Comparison of ENCODE assay signal across 10 cellular contexts in genomic region chr16:55323637-55324490, GRCh38. TPM values are rescaled to one million over a fixed set of nuclear protein-coding genes. Genes with fewer than 3 reads are reported as not detected.
DNase-seq lines count a peak whose midpoint lies in the region; ATAC-seq, FAIRE-seq and TF ChIP-seq lines count a peak whose summit lies in the region.
"Had no signal": no experiment of that assay in that cellular context is flagged by ENCODE, and none has a peak within 500 bp of the region (broad histone marks: within the 10 kb centered on the region; RNA-seq: fewer than 3 reads in every experiment).

TSS of gene IRX6 (plus strand) at chr16:55324203. CDS start at chr16:55325092, 889 bp downstream.

- H3K27ac Mint-ChIP-seq in activated CD8-positive, alpha-beta T cell treated with anti-CD3 and anti-CD28 coated beads for 36 hours = no peak within 1 kb of the TSS
- H3K27ac Mint-ChIP-seq in activated CD8-positive, alpha-beta T cell treated with anti-CD3 and anti-CD28 coated beads, Interleukin-2, amount 10 ng/mL, durations not matched to agents 7 days and 5 days = no peak within 1 kb of the TSS

- H3K9me3 ChIP-seq in GM12878 (replicated peaks; ENCODE audit: control insufficient read depth, insufficient read depth, low read length) (no peaks in the 10 kb centered on the region), keratinocyte (ENCODE audit: control insufficient read depth, low read depth, low read length) (no peaks in the 10 kb centered on the region)

- RAD21 ChIA-PET in GM12878 (lab: Charles Lee; ENCODE audit: unreplicated experiment) = no interaction called here

- H3K79me2 ChIP-seq in GM12878 (ENCODE audit: control insufficient read depth, insufficient read depth, low read length) (no peaks in the 10 kb centered on the region), keratinocyte (ENCODE audit: control insufficient read depth, insufficient read depth, low read length) (no peaks in the 10 kb centered on the region)

- dilution Hi-C loops in keratinocyte (cut with MboI; ENCODE audit: extremely low pct_ligation_motif_present, low sequenced_read_pairs) = no loop called here

- no peaks in the 10 kb centered on the region for H3K4me1 Mint-ChIP-seq in activated CD8-positive, alpha-beta T cell treated with anti-CD3 and anti-CD28 coated beads for 36 hours (ENCODE audit: low read depth)
- H3K4me1 Mint-ChIP-seq in activated CD8-positive, alpha-beta T cell treated with anti-CD3 and anti-CD28 coated beads, Interleukin-2, amount 10 ng/mL, durations not matched to agents 7 days and 5 days (ENCODE audit: low read depth) = no peaks in the 10 kb centered on the region

- H3K4me1 ChIP-seq in GM12878 (ENCODE audit: control insufficient read depth, insufficient read depth, low read length) = no peaks in the 10 kb centered on the region
- H3K4me1 ChIP-seq in keratinocyte (ENCODE audit: control insufficient read depth, extremely low read depth, insufficient read depth, low read length) = no peaks in the 10 kb centered on the region

- TF ChIP-seq EP300 in GM12878 (IDR thresholded peaks at IDR 0.05; ENCODE audit: borderline replicate concordance in 1 of 2, control insufficient read depth in 1 of 2, low read depth in 2 of 2, low read length in 2 of 2) = no peak

- TF ChIP-seq RAD21 in GM12878 (IDR thresholded peaks at IDR 0.05; ENCODE audit: insufficient read depth, low read depth, low read length) = no peak

- H3K4me3 Mint-ChIP-seq in activated CD8-positive, alpha-beta T cell treated with anti-CD3 and anti-CD28 coated beads for 36 hours = no peak within 1 kb of the TSS
- H3K4me3 Mint-ChIP-seq in activated CD8-positive, alpha-beta T cell treated with anti-CD3 and anti-CD28 coated beads, Interleukin-2, amount 10 ng/mL, durations not matched to agents 7 days and 5 days = no peak within 1 kb of the TSS
- H3K4me3 Mint-ChIP-seq: CD4-positive, CD25-positive, alpha-beta regulatory T cell had no signal

- TF ChIP-seq POLR2A in GM12878 (IDR thresholded peaks at IDR 0.05; ENCODE audit: low read depth, low read length) = no peak

- peaks cover 35% of the 10 kb centered on the region for H3K27me3 Mint-ChIP-seq in activated CD8-positive, alpha-beta T cell treated with anti-CD3 and anti-CD28 coated beads for 36 hours
- peaks cover 30% of the 10 kb centered on the region for H3K27me3 Mint-ChIP-seq in activated CD8-positive, alpha-beta T cell treated with anti-CD3 and anti-CD28 coated beads, Interleukin-2, amount 10 ng/mL, durations not matched to agents 7 days and 5 days (ENCODE audit: low read depth)

- no peak for FAIRE-seq in GM12878 (lab: Jason Lieb, UNC)
- FAIRE-seq in keratinocyte (lab: Jason Lieb, UNC) = no peak

- H4K20me1 ChIP-seq in GM12878 (ENCODE audit: control insufficient read depth, insufficient read depth) (no peaks in the 10 kb centered on the region), keratinocyte (ENCODE audit: control insufficient read depth, extremely low read depth, insufficient read depth, low read length) (no peaks in the 10 kb centered on the region)

- no TSS peak for BruUV-seq in GM12878 (replicated peaks; lab: Mats Ljungman, UMichigan)

- in situ Hi-C loops in GM12878 (cut with MboI) = no loop called here

- H2AFZ ChIP-seq in GM12878 (ENCODE audit: control insufficient read depth, low read depth, low read length) = no peak within 1 kb of the TSS
- H2AFZ ChIP-seq in keratinocyte (ENCODE audit: control insufficient read depth, low read length) = no peak within 1 kb of the TSS

- H3K4me2 ChIP-seq in GM12878 (ENCODE audit: control insufficient read depth, insufficient read depth) = no peak within 1 kb of the TSS
- H3K4me2 ChIP-seq in keratinocyte (ENCODE audit: control insufficient read depth, extremely low read depth, insufficient read depth, low read depth, low read length) = peak within 1 kb of the TSS; percentile 22

- SMC1A ChIA-PET in GM12878 (lab: Charles Lee; ENCODE audit: uncharacterized antibody, unreplicated experiment) = no interaction called here

- H3K9ac ChIP-seq in GM12878 (ENCODE audit: control insufficient read depth, insufficient read depth, low read length) (no peak within 1 kb of the TSS), keratinocyte (ENCODE audit: control insufficient read depth, extremely low read depth, insufficient read depth, low read length) (no peak within 1 kb of the TSS)

- H3K9me3 Mint-ChIP-seq in activated CD8-positive, alpha-beta T cell treated with anti-CD3 and anti-CD28 coated beads for 36 hours = no peaks in the 10 kb centered on the region
- no peaks in the 10 kb centered on the region for H3K9me3 Mint-ChIP-seq in activated CD8-positive, alpha-beta T cell treated with anti-CD3 and anti-CD28 coated beads, Interleukin-2, amount 10 ng/mL, durations not matched to agents 7 days and 5 days (ENCODE audit: insufficient read depth)

- DNase-seq in activated CD8-positive, alpha-beta T cell treated with anti-CD3 and anti-CD28 coated beads for 36 hours = no peak
- DNase-seq in activated CD8-positive, alpha-beta T cell treated with anti-CD3 and anti-CD28 coated beads, Interleukin-2, amount 10 ng/mL, durations not matched to agents 7 days and 5 days = no peak
- no peak for DNase-seq in GM12878 (ENCODE audit: low read depth, low spot score)
- peak; percentile 9 for DNase-seq in keratinocyte (ENCODE audit: low read depth, low spot score)
- no peak for DNase-seq in NCI-H345 treated with DMSO at 0.1 percent for 48 hours (lab: John Stamatoyannopoulos, UW; ENCODE audit: unreplicated experiment)
- no peak for DNase-seq in SW480 (ENCODE audit: low spot score)
- DNase-seq in middle frontal gyrus (ENCODE audit: extremely low spot score, low spot score) = no peak
- DNase-seq in activated naive CD4-positive, alpha-beta T cell treated with Interleukin-2 at 50 U/mL for 16 hours = no peak
- DNase-seq: activated CD4-positive, alpha-beta T cell treated with anti-CD3 and anti-CD28 coated beads for 1 hour; CD4-positive, CD25-positive, alpha-beta regulatory T cell had no signal

- no peaks in the 10 kb centered on the region for H3K36me3 Mint-ChIP-seq in activated CD8-positive, alpha-beta T cell treated with anti-CD3 and anti-CD28 coated beads for 36 hours (ENCODE audit: low read depth)
- H3K36me3 Mint-ChIP-seq in activated CD8-positive, alpha-beta T cell treated with anti-CD3 and anti-CD28 coated beads, Interleukin-2, amount 10 ng/mL, durations not matched to agents 7 days and 5 days (ENCODE audit: low read depth) = no peaks in the 10 kb centered on the region
- H3K36me3 Mint-ChIP-seq: CD4-positive, CD25-positive, alpha-beta regulatory T cell had no signal

- no peaks in the 10 kb centered on the region for H3K27me3 ChIP-seq in GM12878 (replicated peaks in 1 of 2; ENCODE audit: control insufficient read depth in 2 of 2, insufficient read depth in 2 of 2, low read length in 1 of 2)
- H3K27me3 ChIP-seq in keratinocyte (ENCODE audit: control insufficient read depth, extremely low read depth, insufficient read depth, low read length) = peaks cover 34% of the 10 kb centered on the region

- H3K27ac ChIP-seq in GM12878 (ENCODE audit: control insufficient read depth, insufficient read depth) (no peak within 1 kb of the TSS), keratinocyte (ENCODE audit: control insufficient read depth, insufficient read depth, low read length) (no peak within 1 kb of the TSS)

- TF ChIP-seq CTCF in activated CD8-positive, alpha-beta T cell treated with anti-CD3 and anti-CD28 coated beads for 36 hours (IDR thresholded peaks at IDR 0.05) = peak; percentile 30
- 0 out of 6 replicates have a peak, but pooled peaks of 1 of the 3 experiments have one; percentile 17 for TF ChIP-seq CTCF in GM12878 (IDR thresholded peaks at IDR 0.05 in 2 of 3, conservative IDR thresholded peaks at IDR 0.05 in 1 of 3; ENCODE audit: control insufficient read depth in 2 of 3, extremely low read depth in 1 of 3, insufficient read depth in 1 of 3, low read depth in 3 of 3, low read length in 3 of 3)
- peak; percentile 37 to 71 (median 44) for TF ChIP-seq CTCF in keratinocyte (optimal IDR thresholded peaks at IDR 0.05 in 1 of 3, IDR thresholded peaks at IDR 0.05 in 1 of 3, conservative IDR thresholded peaks at IDR 0.05 in 1 of 3; ENCODE audit: extremely low read depth in 1 of 3, insufficient read depth in 2 of 3, low read length in 3 of 3)

- intact Hi-C loops in activated CD8-positive, alpha-beta T cell treated with anti-CD3 and anti-CD28 coated beads for 36 hours (cut with micrococcal nuclease) = no loop called here
- intact Hi-C loops in GM12878 (cut with micrococcal nuclease; ENCODE audit: unreplicated experiment) = no loop called here

- POLR2A ChIA-PET in activated CD8-positive, alpha-beta T cell treated with anti-CD3 and anti-CD28 coated beads for 36 hours (lab: Charles Lee) = no interaction called here
- POLR2A ChIA-PET in activated CD8-positive, alpha-beta T cell treated with anti-CD3 and anti-CD28 coated beads, Interleukin-2, amount 10 ng/mL, durations not matched to agents 7 days and 5 days (lab: Charles Lee) = no interaction called here
- POLR2A ChIA-PET in GM12878 (lab: Charles Lee) = no interaction called here

- no peak for ATAC-seq in activated CD8-positive, alpha-beta T cell treated with anti-CD3 and anti-CD28 coated beads for 36 hours
- no peak for ATAC-seq in activated CD8-positive, alpha-beta T cell treated with anti-CD3 and anti-CD28 coated beads, Interleukin-2, amount 10 ng/mL, durations not matched to agents 7 days and 5 days
- ATAC-seq in GM12878 = 0 out of 3 replicates have a peak, but pooled peaks have one; percentile 21

- H3K36me3 ChIP-seq in GM12878 (ENCODE audit: control insufficient read depth in 2 of 2, insufficient read depth in 2 of 2, low read length in 1 of 2) (no peaks in the 10 kb centered on the region), keratinocyte (ENCODE audit: control insufficient read depth in 2 of 2, extremely low read depth in 1 of 2, insufficient read depth in 2 of 2, low read length in 2 of 2) (no peaks in the 10 kb centered on the region)

- no peaks in the 10 kb centered on the region for H3K9me1 ChIP-seq in keratinocyte (ENCODE audit: control insufficient read depth, extremely low read depth, insufficient read depth, low read length)

- WGBS in GM12878 (ENCODE audit: insufficient coverage, insufficient replicate concordance, low lambda C conversion rate, missing lambda C conversion rate) = 31% methylated on average over 48 of the region's 63 CpGs

- CTCF ChIA-PET in activated CD8-positive, alpha-beta T cell treated with anti-CD3 and anti-CD28 coated beads for 36 hours (lab: Charles Lee) = no interaction called here
- CTCF ChIA-PET in activated CD8-positive, alpha-beta T cell treated with anti-CD3 and anti-CD28 coated beads, Interleukin-2, amount 10 ng/mL, durations not matched to agents 7 days and 5 days (lab: Charles Lee) = no interaction called here
- CTCF ChIA-PET in GM12878 (lab: Yijun Ruan, JAX) = interaction anchor here (0.6 kb wide), 1 partner anchor 145 kb away, joined by 3 read pairs; no protein-coding TSS in a partner anchor

- H3K4me3 ChIP-seq in GM12878 (no peak within 1 kb of the TSS), keratinocyte (ENCODE audit: control insufficient read depth in 2 of 3, extremely low read depth in 1 of 3, insufficient read depth in 2 of 3, low read depth in 1 of 3, low read length in 3 of 3) (no peak within 1 kb of the TSS)

RNA-seq across cellular contexts. Expression of gene IRX6, which starts in this region (rescaled TPM):
- not detected for total RNA-seq in activated CD8-positive, alpha-beta T cell treated with anti-CD3 and anti-CD28 coated beads for 36 hours
- not detected for total RNA-seq in activated CD8-positive, alpha-beta T cell treated with anti-CD3 and anti-CD28 coated beads, Interleukin-2, amount 10 ng/mL, durations not matched to agents 7 days and 5 days
- not detected in 2 replicates for total RNA-seq in GM12878 (2013; cell fraction: nucleolus; rRNA removed)
- total RNA-seq in GM12878 (2014; rRNA removed) (not detected in 2 replicates), GM12878 (2014; rRNA removed; fragmentation: Illumina TruSeq; extraction: Trizol) (not detected in 2 replicates), GM12878 (2021) (not detected in 2 replicates)
- not detected for polyA plus RNA-seq in GM12878 (2011; ENCODE audit: low read depth)
- polyA plus RNA-seq in GM12878 (2011; rRNA removed) (not detected in 2 replicates), GM12878 (2014; fragmentation: Illumina TruSeq; extraction: Trizol) (not detected in 2 replicates), GM12878 (2014; fragmentation: Nextera tagmentation; extraction: Ambion mirVana) (not detected), GM12878 (2014; rRNA removed) (not detected in 2 replicates), GM12878 (2016; fragmentation: Nextera tagmentation; extraction: Ambion mirVana) (not detected), keratinocyte (0.04 TPM in 1 of 3 replicates, not detected in the others)
- polyA plus RNA-seq in GM12878 (2011; cell fraction: cytosol; rRNA removed) = not detected in 2 replicates
- not detected in 2 replicates for polyA plus RNA-seq in GM12878 (2011; cell fraction: nucleus; rRNA removed)
- not detected in 2 replicates for polyA plus RNA-seq in GM12878 (2012)
- not detected in 2 replicates for polyA minus RNA-seq in GM12878 (2011; rRNA and poly(A)+ RNA removed)
- not detected in 2 replicates for polyA minus RNA-seq in GM12878 (2011; cell fraction: cytosol; rRNA and poly(A)+ RNA removed)
- not detected in 2 replicates for polyA minus RNA-seq in GM12878 (2011; cell fraction: nucleus; rRNA and poly(A)+ RNA removed)
- polyA plus RNA-seq in keratinocyte (2011; ENCODE audit: low read depth) = not detected
- 0.02 TPM in 1 of 2 replicates, not detected in the other for polyA plus RNA-seq in keratinocyte (2011; cell fraction: cytosol; rRNA removed)
- polyA plus RNA-seq in keratinocyte (2011; cell fraction: nucleus; rRNA removed) = not detected in 2 replicates
- not detected in 2 replicates for polyA plus RNA-seq in keratinocyte (2012; ENCODE audit: low replicate concordance)
- 0.13 TPM in 1 of 3 replicates, not detected in the others for polyA minus RNA-seq in keratinocyte
- not detected for polyA minus RNA-seq in keratinocyte (2011; cell fraction: cytosol; rRNA and poly(A)+ RNA removed)
- not detected in 2 replicates for polyA minus RNA-seq in keratinocyte (2011; cell fraction: nucleus; rRNA and poly(A)+ RNA removed)
- total RNA-seq: CD4-positive, CD25-positive, alpha-beta regulatory T cell had no signal
- polyA plus RNA-seq: CD4-positive, CD25-positive, alpha-beta regulatory T cell had no signal

Comparison
In these comparisons a context has a peak if more than half of its experiments do, and no peak if none do; other contexts are left out.
1. Peak in ATAC-seq in GM12878; RNA of the gene not detected or under 1 TPM.
2. Peak in DNase-seq and H3K4me2 ChIP-seq in keratinocyte; RNA of the gene not detected or under 1 TPM.